Comparison of ENCODE assay signal across 9 cellular contexts in genomic region chr2:163951312-163951711, GRCh38.
"Had no signal": no experiment of that assay in that cellular context is flagged by ENCODE, and none has a peak within 500 bp of the region (broad histone marks: within the 10 kb centered on the region; RNA-seq: fewer than 3 reads in every experiment).

No MANE protein-coding gene starts in this region.

- H3K4me3 ChIP-seq: GM23248, HAP-1 had no signal

- DNase-seq: GM23248, GOT3, H7, KBM-7 had no signal

- H3K9me3 ChIP-seq: HAP-1 had no signal

- H3K27ac Mint-ChIP-seq: IgD-negative memory B cell had no signal

- H3K27ac ChIP-seq: GM23248, KMS-11 had no signal

- FAIRE-seq: HTR-8/SVneo had no signal

- H3K36me3 ChIP-seq: HAP-1 had no signal

- H3K4me2 ChIP-seq: KMS-11 had no signal

- H3K4me1 ChIP-seq: HAP-1 had no signal

- H3K27me3 Mint-ChIP-seq: IgD-negative memory B cell had no signal

- H3K36me3 Mint-ChIP-seq: IgD-negative memory B cell had no signal

- ATAC-seq: HCT116 had no signal

- H3K4me3 Mint-ChIP-seq: IgD-negative memory B cell had no signal

- H3K4me1 Mint-ChIP-seq: IgD-negative memory B cell had no signal
